ENCODE assay signal across 25 cellular contexts in genomic region chr1:64655861-64656260, GRCh38.
"Had no signal": no experiment of that assay in that cellular context is flagged by ENCODE, and none has a peak within 500 bp of the region (broad histone marks: within the 10 kb centered on the region; RNA-seq: fewer than 3 reads in every experiment).

No MANE protein-coding gene starts in this region.

- H3K27ac ChIP-seq: colonic mucosa, coronary artery, epithelial cell of prostate, esophagus muscularis mucosa, esophagus squamous epithelium, foreskin keratinocyte, gastrocnemius medialis, gastroesophageal sphincter, heart left ventricle, heart right ventricle, hepatocyte had no signal

- H3K4me2 ChIP-seq: hepatocyte had no signal

- H3K9me3 ChIP-seq: colonic mucosa, esophagus muscularis mucosa, esophagus squamous epithelium, gastrocnemius medialis, gastroesophageal sphincter, heart left ventricle, heart right ventricle had no signal

- H3K4me1 ChIP-seq: colonic mucosa, foreskin keratinocyte, gastrocnemius medialis had no signal

- H3K4me3 ChIP-seq: colonic mucosa, coronary artery, dorsolateral prefrontal cortex, esophagus muscularis mucosa, esophagus squamous epithelium, gastrocnemius medialis, gastroesophageal sphincter, heart left ventricle, heart right ventricle, hepatocyte had no signal

- H2AFZ ChIP-seq: hepatocyte had no signal

- ATAC-seq: effector memory CD8-positive, alpha-beta T cell; esophagus mucosa; foreskin keratinocyte; gastrocnemius medialis; gastroesophageal sphincter; heart left ventricle; heart right ventricle had no signal

- DNase-seq: colonic mucosa; cortex of kidney; dermis blood vessel endothelial cell; dorsolateral prefrontal cortex; effector CD4-positive, alpha-beta T cell; effector CD8-positive, alpha-beta T cell; effector memory CD4-positive, alpha-beta T cell; effector memory CD8-positive, alpha-beta T cell; endodermal cell; erythroblast; esophagus squamous epithelium; foreskin fibroblast; foreskin keratinocyte; foreskin melanocyte; gastrocnemius medialis; glutamatergic neuron; head of caudate nucleus; heart left ventricle; heart right ventricle had no signal

- H3K79me2 ChIP-seq: hepatocyte had no signal

- H3K27me3 ChIP-seq: colonic mucosa, dorsolateral prefrontal cortex, esophagus muscularis mucosa, esophagus squamous epithelium, foreskin keratinocyte, gastrocnemius medialis, gastroesophageal sphincter, heart left ventricle, heart right ventricle, hepatocyte had no signal

- H3K36me3 ChIP-seq: colonic mucosa, gastrocnemius medialis had no signal
